In the genomic region with DNA sequence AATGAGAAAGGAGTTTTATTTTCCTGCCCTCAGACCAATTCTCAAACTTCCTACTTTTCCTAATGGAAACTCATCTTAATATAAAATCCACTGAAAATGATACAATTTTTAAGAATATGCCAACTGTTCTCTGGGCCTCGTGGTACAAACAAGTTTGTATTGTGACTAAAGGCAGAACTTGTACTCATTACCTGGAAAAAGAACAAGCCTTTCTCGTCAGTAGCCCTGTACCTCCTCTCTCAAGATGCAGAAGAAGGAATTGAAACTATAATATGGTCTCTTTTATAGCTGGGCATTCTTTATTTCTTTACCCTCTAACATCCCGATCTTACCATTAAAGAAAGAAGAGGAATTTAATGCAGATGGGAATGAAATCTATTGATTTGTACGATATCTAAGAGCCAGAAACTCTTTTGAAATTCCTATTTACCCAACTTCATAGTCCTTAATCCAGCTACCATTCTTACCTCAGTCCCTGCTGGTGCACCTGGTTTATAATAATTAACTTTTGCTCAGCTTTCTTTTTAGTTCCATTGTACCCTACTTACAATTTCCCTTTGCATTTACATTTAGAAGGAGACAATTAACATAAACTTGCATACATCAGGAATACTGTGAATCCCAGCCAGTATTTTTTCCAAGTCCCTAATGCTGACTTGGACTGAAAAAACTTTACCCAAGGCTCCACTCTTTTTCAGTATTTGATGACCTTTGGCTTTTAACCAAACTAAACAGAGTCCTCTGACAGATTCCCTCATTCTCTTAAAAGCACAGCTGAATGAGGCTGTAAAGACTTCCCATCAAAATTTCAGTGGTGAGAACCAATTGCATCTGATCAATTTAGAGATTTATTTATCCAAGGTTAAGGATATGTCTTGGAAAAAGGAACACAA, we compare ENCODE assay signal across 2 cellular contexts.
TF ChIP-seq lines count a peak whose summit lies in the region.

No MANE protein-coding gene starts in this region.

TF ChIP-seq in SK-N-SH, 30 proteins besides CTCF, POLR2A, EP300 and RAD21 (continued from another document):
- no peak for TF ChIP-seq TCF12 (IDR thresholded peaks at IDR 0.05)
- no peak for TF ChIP-seq RXRA (IDR thresholded peaks at IDR 0.05; ENCODE audit: borderline replicate concordance, low read depth)
- TF ChIP-seq, protein P1, sequence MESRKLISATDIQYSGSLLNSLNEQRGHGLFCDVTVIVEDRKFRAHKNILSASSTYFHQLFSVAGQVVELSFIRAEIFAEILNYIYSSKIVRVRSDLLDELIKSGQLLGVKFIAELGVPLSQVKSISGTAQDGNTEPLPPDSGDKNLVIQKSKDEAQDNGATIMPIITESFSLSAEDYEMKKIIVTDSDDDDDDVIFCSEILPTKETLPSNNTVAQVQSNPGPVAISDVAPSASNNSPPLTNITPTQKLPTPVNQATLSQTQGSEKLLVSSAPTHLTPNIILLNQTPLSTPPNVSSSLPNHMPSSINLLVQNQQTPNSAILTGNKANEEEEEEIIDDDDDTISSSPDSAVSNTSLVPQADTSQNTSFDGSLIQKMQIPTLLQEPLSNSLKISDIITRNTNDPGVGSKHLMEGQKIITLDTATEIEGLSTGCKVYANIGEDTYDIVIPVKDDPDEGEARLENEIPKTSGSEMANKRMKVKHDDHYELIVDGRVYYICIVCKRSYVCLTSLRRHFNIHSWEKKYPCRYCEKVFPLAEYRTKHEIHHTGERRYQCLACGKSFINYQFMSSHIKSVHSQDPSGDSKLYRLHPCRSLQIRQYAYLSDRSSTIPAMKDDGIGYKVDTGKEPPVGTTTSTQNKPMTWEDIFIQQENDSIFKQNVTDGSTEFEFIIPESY (IDR thresholded peaks at IDR 0.05; ENCODE audit: borderline replicate concordance, low read depth) = no peak
- no peak for TF ChIP-seq MEF2A (IDR thresholded peaks at IDR 0.05; ENCODE audit: borderline replicate concordance, low read depth)
- no peak for TF ChIP-seq TAF1 (IDR thresholded peaks at IDR 0.05; ENCODE audit: borderline replicate concordance, low read depth, low read length)

TF ChIP-seq in SK-N-SH treated with all-trans-retinoic acid at 6 μM for 48 hours, 23 proteins besides CTCF, POLR2A, EP300 and RAD21:
- TF ChIP-seq, protein P2, sequence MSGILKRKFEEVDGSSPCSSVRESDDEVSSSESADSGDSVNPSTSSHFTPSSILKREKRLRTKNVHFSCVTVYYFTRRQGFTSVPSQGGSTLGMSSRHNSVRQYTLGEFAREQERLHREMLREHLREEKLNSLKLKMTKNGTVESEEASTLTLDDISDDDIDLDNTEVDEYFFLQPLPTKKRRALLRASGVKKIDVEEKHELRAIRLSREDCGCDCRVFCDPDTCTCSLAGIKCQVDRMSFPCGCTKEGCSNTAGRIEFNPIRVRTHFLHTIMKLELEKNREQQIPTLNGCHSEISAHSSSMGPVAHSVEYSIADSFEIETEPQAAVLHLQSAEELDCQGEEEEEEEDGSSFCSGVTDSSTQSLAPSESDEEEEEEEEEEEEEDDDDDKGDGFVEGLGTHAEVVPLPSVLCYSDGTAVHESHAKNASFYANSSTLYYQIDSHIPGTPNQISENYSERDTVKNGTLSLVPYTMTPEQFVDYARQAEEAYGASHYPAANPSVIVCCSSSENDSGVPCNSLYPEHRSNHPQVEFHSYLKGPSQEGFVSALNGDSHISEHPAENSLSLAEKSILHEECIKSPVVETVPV (CRISPR knock-in tag; IDR thresholded peaks at IDR 0.05) = no peak
- no peak for TF ChIP-seq BACH2 (CRISPR knock-in tag; IDR thresholded peaks at IDR 0.05; ENCODE audit: borderline replicate concordance)
- TF ChIP-seq, protein P3, sequence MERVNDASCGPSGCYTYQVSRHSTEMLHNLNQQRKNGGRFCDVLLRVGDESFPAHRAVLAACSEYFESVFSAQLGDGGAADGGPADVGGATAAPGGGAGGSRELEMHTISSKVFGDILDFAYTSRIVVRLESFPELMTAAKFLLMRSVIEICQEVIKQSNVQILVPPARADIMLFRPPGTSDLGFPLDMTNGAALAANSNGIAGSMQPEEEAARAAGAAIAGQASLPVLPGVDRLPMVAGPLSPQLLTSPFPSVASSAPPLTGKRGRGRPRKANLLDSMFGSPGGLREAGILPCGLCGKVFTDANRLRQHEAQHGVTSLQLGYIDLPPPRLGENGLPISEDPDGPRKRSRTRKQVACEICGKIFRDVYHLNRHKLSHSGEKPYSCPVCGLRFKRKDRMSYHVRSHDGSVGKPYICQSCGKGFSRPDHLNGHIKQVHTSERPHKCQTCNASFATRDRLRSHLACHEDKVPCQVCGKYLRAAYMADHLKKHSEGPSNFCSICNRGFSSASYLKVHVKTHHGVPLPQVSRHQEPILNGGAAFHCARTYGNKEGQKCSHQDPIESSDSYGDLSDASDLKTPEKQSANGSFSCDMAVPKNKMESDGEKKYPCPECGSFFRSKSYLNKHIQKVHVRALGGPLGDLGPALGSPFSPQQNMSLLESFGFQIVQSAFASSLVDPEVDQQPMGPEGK (CRISPR knock-in tag; IDR thresholded peaks at IDR 0.05; ENCODE audit: borderline replicate concordance) = no peak
- TF ChIP-seq RARB (CRISPR knock-in tag; IDR thresholded peaks at IDR 0.05) = no peak
- TF ChIP-seq TOX (CRISPR knock-in tag; IDR thresholded peaks at IDR 0.05; ENCODE audit: borderline replicate concordance) = no peak
- no peak for TF ChIP-seq ZFP30 (CRISPR knock-in tag; IDR thresholded peaks at IDR 0.05)
